Comparison of ENCODE assay signal across 12 cellular contexts in the genomic region with DNA sequence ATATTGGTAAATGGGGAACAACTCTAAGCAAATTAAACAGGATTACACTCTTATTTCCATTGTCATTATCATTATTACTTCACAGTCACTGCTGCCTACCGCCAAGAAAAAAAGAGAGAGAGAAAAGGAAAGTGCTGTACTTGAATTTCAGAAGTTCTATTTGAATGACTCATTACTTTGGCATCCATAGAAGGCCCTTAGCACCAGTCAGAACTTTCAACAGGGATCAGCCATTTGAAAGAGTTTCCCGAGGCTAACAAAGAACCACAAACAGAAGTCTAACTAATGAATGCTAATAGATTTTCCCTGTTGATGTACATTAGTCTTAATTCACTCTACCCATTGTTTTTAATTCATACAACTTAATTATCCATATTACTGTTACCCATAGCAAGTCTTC.
DNase-seq lines count a peak whose midpoint lies in the region; ATAC-seq and TF ChIP-seq lines count a peak whose summit lies in the region.
"Had no signal": no experiment of that assay in that cellular context is flagged by ENCODE, and none has a peak within 500 bp of the region (broad histone marks: within the 10 kb centered on the region; RNA-seq: fewer than 3 reads in every experiment).

No MANE protein-coding gene starts in this region.

- H3K36me3 ChIP-seq in lower lobe of right lung = peaks cover 4% of the 10 kb centered on the region
- H3K36me3 ChIP-seq: neural progenitor cell had no signal

- ATAC-seq in lower lobe of right lung (peak; percentile 52 to 88), HG02840 (IDR thresholded peaks at IDR 0.05; ENCODE audit: low FRiP score, unreplicated experiment) (no peak)

- intact Hi-C loops in lower lobe of right lung (cut with DNase I) = no loop called here

- H3K9me3 ChIP-seq in lower lobe of right lung = no peaks in the 10 kb centered on the region

- no peak overlapping the region for H3K27ac ChIP-seq in lower lobe of right lung
- H3K27ac ChIP-seq: neural progenitor cell had no signal

- peaks cover 7% of the 10 kb centered on the region for H3K4me1 ChIP-seq in lower lobe of right lung
- H3K4me1 ChIP-seq: neural progenitor cell had no signal

- no peaks in the 10 kb centered on the region for H3K27me3 ChIP-seq in lower lobe of right lung (ENCODE audit: low read depth)

- TF ChIP-seq CTCF in AG09319 (IDR thresholded peaks at IDR 0.05; ENCODE audit: low read depth, low read length) (no peak), lower lobe of right lung (IDR thresholded peaks at IDR 0.05) (no peak)

- H3K4me3 ChIP-seq in lower lobe of right lung = no peak overlapping the region
- H3K4me3 ChIP-seq: neural progenitor cell had no signal

- DNase-seq in AG09319 (ENCODE audit: extremely low read depth, low read depth) (peak; percentile 22), NCI-H226 (peak; percentile 1), epidermal melanocyte (ENCODE audit: insufficient read length, low spot score) (peak; percentile 44), lower lobe of right lung (no peak), HuH-7 (ENCODE audit: low spot score) (no peak), NAMALWA (ENCODE audit: low spot score) (no peak), HCEC 1CT (no peak)
- DNase-seq: activated gamma-delta T cell treated with Interleukin-2 at 50 U/mL for 16 hours, KBM-7, NCI-H748 treated with DMSO at 0.1 percent for 48 hours had no signal

Comparison
In these comparisons a context has a peak if more than half of its experiments do, and no peak if none do; other contexts are left out.
1. DNase-seq: peak in AG09319 (single experiment), NCI-H226 (single experiment) and epidermal melanocyte (single experiment); none in lower lobe of right lung (single experiment), HuH-7 (single experiment), NAMALWA (single experiment) and HCEC 1CT (single experiment).